Comparison of ENCODE assay signal across 23 cellular contexts in the genomic region with DNA sequence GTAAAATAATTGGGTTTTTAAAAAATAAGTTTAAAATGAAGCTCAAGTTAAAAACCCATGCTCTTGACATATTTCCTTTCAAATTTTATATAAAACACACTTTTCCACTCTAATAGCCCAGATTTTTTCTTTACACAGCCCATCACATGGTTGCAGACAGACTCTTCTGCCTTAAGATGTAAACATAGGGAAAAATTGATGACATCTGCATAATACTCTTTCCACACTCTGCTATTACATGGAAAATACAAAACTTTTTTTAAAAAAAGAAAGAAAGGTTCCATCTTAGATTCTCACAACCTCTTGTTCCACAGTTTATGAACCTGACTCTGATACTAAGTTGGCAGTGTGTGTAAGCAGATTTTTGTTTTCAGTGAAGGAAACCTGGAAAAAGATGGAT.
"Had no signal": no experiment of that assay in that cellular context is flagged by ENCODE, and none has a peak within 500 bp of the region (broad histone marks: within the 10 kb centered on the region; RNA-seq: fewer than 3 reads in every experiment).

No MANE protein-coding gene starts in this region.

- H3K36me3 Mint-ChIP-seq: mesothelial cell of epicardium, naive B cell had no signal

- FAIRE-seq: colon, endothelial cell of umbilical vein, frontal cortex, islet of Langerhans had no signal

- H3K27me3 ChIP-seq: dorsolateral prefrontal cortex, esophagus muscularis mucosa, foreskin keratinocyte, gastroesophageal sphincter, heart left ventricle, hepatocyte, left lung had no signal

- DNase-seq: dermis blood vessel endothelial cell; dorsolateral prefrontal cortex; effector CD4-positive, alpha-beta T cell; effector memory CD4-positive, alpha-beta T cell; foreskin keratinocyte; heart left ventricle; hypothalamus; left cardiac atrium; left lung; left ventricle myocardium superior; lower lobe of right lung; mesenchymal stem cell; mucosa of descending colon; naive B cell had no signal

- H3K4me1 Mint-ChIP-seq: naive B cell had no signal

- H2AFZ ChIP-seq: hepatocyte had no signal

- ATAC-seq: foreskin keratinocyte, gastroesophageal sphincter, heart left ventricle, left cardiac atrium, left ventricle myocardium superior had no signal

- H3K79me2 ChIP-seq: hepatocyte had no signal

- H3K27ac ChIP-seq: coronary artery, dorsolateral prefrontal cortex, esophagus muscularis mucosa, foreskin keratinocyte, gastroesophageal sphincter, heart left ventricle, left lung, lower lobe of right lung had no signal

- H3K9me3 ChIP-seq: esophagus muscularis mucosa, gastroesophageal sphincter, heart left ventricle, left lung, lower lobe of right lung, mucosa of descending colon had no signal

- H3K9me3 Mint-ChIP-seq: mesothelial cell of epicardium, naive B cell had no signal

- H3K4me3 Mint-ChIP-seq: mesothelial cell of epicardium, naive B cell had no signal

- H3K4me1 ChIP-seq: lower lobe of right lung had no signal

- H3K36me3 ChIP-seq: esophagus muscularis mucosa, gastroesophageal sphincter, heart left ventricle, left lung, lower lobe of right lung had no signal

- H3K4me3 ChIP-seq: coronary artery, dorsolateral prefrontal cortex, esophagus muscularis mucosa, gastroesophageal sphincter, heart left ventricle, hepatocyte, left lung, lower lobe of right lung, mucosa of descending colon had no signal

- H3K4me2 ChIP-seq: hepatocyte had no signal
